9 cellular contexts compared by ENCODE assay signal in the genomic region with DNA sequence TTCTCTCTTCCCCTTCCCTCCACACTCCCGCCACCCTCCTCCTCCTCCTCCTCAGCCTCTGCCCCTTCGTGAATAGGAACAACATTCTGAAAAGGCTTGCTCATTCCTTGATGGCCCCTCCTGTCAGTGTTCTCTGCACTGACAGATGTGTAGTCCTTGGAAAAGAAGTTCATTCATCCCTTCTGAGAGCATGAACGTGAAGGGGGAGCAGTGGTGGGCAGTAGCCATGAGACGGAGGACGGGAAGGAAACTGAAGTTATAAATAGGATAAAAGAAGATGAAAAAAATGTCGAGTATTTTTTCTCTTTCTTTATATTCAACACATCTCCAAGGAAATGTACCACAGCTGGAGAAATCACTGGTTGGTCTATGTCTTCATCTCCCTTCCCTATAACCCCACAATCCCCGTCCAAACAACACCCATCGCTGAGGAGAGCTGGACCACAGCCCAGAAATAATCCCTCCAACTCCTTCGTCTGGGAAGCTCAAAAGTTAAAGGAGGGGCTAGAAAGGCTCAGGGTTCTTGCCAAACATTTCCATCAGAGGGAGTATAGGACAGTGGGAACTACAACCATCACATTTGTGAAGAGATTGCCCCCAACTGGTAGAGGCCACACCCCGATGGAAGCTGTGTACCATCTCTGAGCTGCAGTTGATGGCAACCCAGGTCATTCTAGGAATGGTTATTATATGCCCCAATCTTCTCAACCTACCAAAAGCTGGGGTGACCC. TPM values are rescaled to one million over a fixed set of nuclear protein-coding genes. Genes with fewer than 3 reads are reported as not detected.
DNase-seq lines count a peak whose midpoint lies in the region; ATAC-seq, FAIRE-seq and TF ChIP-seq lines count a peak whose summit lies in the region.
"Had no signal": no experiment of that assay in that cellular context is flagged by ENCODE, and none has a peak within 500 bp of the region (broad histone marks: within the 10 kb centered on the region; RNA-seq: fewer than 3 reads in every experiment).

No MANE protein-coding gene starts in this region.

- H3K4me1 Mint-ChIP-seq in CD14-positive monocyte (peaks cover 53% of the 10 kb centered on the region), HFFc6 (ENCODE audit: low read depth) (peaks cover 10% of the 10 kb centered on the region), mesothelial cell of epicardium (peaks cover 24% of the 10 kb centered on the region)

- no peak for DNase-seq in CD14-positive monocyte (ENCODE audit: low spot score)
- peak; percentile 20 for DNase-seq in HFFc6
- DNase-seq in GM12878 (ENCODE audit: low read depth, low spot score) = no peak
- DNase-seq in mesothelial cell of epicardium (ENCODE audit: low spot score in 2 of 2, unreplicated experiment in 2 of 2) = no peak
- DNase-seq in RKO (ENCODE audit: low spot score) = no peak
- no peak for DNase-seq in NCI-H446 treated with DMSO at 0.1 percent for 48 hours (lab: John Stamatoyannopoulos, UW)

- H2AFZ ChIP-seq in GM12878 (ENCODE audit: control insufficient read depth, low read depth, low read length) = peak overlapping the region; percentile 73

- H3K27ac Mint-ChIP-seq in CD14-positive monocyte (peak overlapping the region; percentile 81 to 95 (median 93)), HFFc6 (no peak overlapping the region), mesothelial cell of epicardium (peak overlapping the region; percentile 63)

- H3K9me3 Mint-ChIP-seq in CD14-positive monocyte = peaks cover 0 to 3% (median 0%) of the 10 kb centered on the region in 7 donors
- no peaks in the 10 kb centered on the region for H3K9me3 Mint-ChIP-seq in HFFc6
- H3K9me3 Mint-ChIP-seq in mesothelial cell of epicardium = no peaks in the 10 kb centered on the region

- H3K79me2 ChIP-seq in GM12878 (ENCODE audit: control insufficient read depth, insufficient read depth, low read length) = no peaks in the 10 kb centered on the region

- TSS peak; percentile 92 for BruUV-seq in GM12878 (replicated peaks; lab: Mats Ljungman, UMichigan)

- H3K4me3 Mint-ChIP-seq in CD14-positive monocyte (peak overlapping the region; percentile 61 to 91), HFFc6 (no peak overlapping the region), mesothelial cell of epicardium (no peak overlapping the region)

- no peaks in the 10 kb centered on the region for H3K36me3 ChIP-seq in GM12878 (ENCODE audit: control insufficient read depth in 2 of 2, insufficient read depth in 2 of 2, low read length in 1 of 2)

- TF ChIP-seq POLR2A in GM12878 (IDR thresholded peaks at IDR 0.05; ENCODE audit: low read depth, low read length) = no peak

- CTCF ChIA-PET in GM12878 (lab: Yijun Ruan, JAX) = interaction anchor here (0.6 to 5.2 kb wide), 41 partner anchors 9 to 397 kb away, joined by 3 to 118 read pairs (median 5); no protein-coding TSS in a partner anchor

- RAD21 ChIA-PET in GM12878 (lab: Charles Lee; ENCODE audit: unreplicated experiment) = interaction anchor here (0.5 to 4.6 kb wide), 35 partner anchors 19 to 386 kb away, joined by 3 to 112 read pairs (median 5); no protein-coding TSS in a partner anchor

- intact Hi-C loops in CD14-positive monocyte (cut with micrococcal nuclease) = loop anchor here in 1 of 2 donors (2.0 to 5.0 kb wide), 2 partner anchors 31 to 33 kb away; a partner anchor contains a TSS
- intact Hi-C loops in GM12878 (cut with micrococcal nuclease; ENCODE audit: unreplicated experiment) = loop anchor here (1.0 to 2.0 kb wide), 6 partner anchors 81 to 277 kb away; no protein-coding TSS in a partner anchor

- peak overlapping the region; percentile 90 for H3K4me2 ChIP-seq in GM12878 (ENCODE audit: control insufficient read depth, insufficient read depth)

- no peaks in the 10 kb centered on the region for H3K27me3 ChIP-seq in GM12878 (replicated peaks in 1 of 2; ENCODE audit: control insufficient read depth in 2 of 2, insufficient read depth in 2 of 2, low read length in 1 of 2)

- no peak for ATAC-seq in GM12878
- no peak for ATAC-seq in HG02981 (IDR thresholded peaks at IDR 0.05; ENCODE audit: unreplicated experiment)
- no peak for ATAC-seq in GM18868 (IDR thresholded peaks at IDR 0.05; ENCODE audit: unreplicated experiment)

- TF ChIP-seq CTCF in CD14-positive monocyte (IDR thresholded peaks at IDR 0.05) = no peak
- peak; percentile 61 for TF ChIP-seq CTCF in HFFc6 (IDR thresholded peaks at IDR 0.05)
- TF ChIP-seq CTCF in GM12878 (IDR thresholded peaks at IDR 0.05 in 2 of 3, conservative IDR thresholded peaks at IDR 0.05 in 1 of 3; ENCODE audit: control insufficient read depth in 2 of 3, extremely low read depth in 1 of 3, insufficient read depth in 1 of 3, low read depth in 3 of 3, low read length in 3 of 3) = peak; percentile 25 to 54 (median 45); a peak in 5 of 6 replicates
- TF ChIP-seq CTCF in mesothelial cell of epicardium (IDR thresholded peaks at IDR 0.05; ENCODE audit: unreplicated experiment) = no peak

- H3K36me3 Mint-ChIP-seq in CD14-positive monocyte (peaks cover 0 to 6% of the 10 kb centered on the region in 2 donors), HFFc6 (ENCODE audit: low read depth) (no peaks in the 10 kb centered on the region), mesothelial cell of epicardium (no peaks in the 10 kb centered on the region)

- peaks cover 47% of the 10 kb centered on the region for H3K4me1 ChIP-seq in GM12878 (ENCODE audit: control insufficient read depth, insufficient read depth, low read length)

- peak overlapping the region; percentile 84 for H3K9ac ChIP-seq in GM12878 (ENCODE audit: control insufficient read depth, insufficient read depth, low read length)

- peak overlapping the region; percentile 69 for H3K4me3 ChIP-seq in GM12878

- TF ChIP-seq EP300 in GM12878 (IDR thresholded peaks at IDR 0.05; ENCODE audit: borderline replicate concordance in 1 of 2, control insufficient read depth in 1 of 2, low read depth in 2 of 2, low read length in 2 of 2) = 0 out of 4 replicates have a peak, but pooled peaks of 1 of the 2 experiments have one; percentile 17

- H3K9me3 ChIP-seq in GM12878 (replicated peaks; ENCODE audit: control insufficient read depth, insufficient read depth, low read length) = no peaks in the 10 kb centered on the region

- in situ Hi-C loops in GM12878 (cut with MboI) = loop anchor here (5.0 kb wide), 1 partner anchor 82 kb away; no protein-coding TSS in a partner anchor

- H4K20me1 ChIP-seq in GM12878 (ENCODE audit: control insufficient read depth, insufficient read depth) = no peaks in the 10 kb centered on the region

- WGBS in GM12878 (ENCODE audit: insufficient coverage, insufficient replicate concordance, low lambda C conversion rate, missing lambda C conversion rate) = 23% methylated on average over 8 of the region's 10 CpGs

- H3K27ac ChIP-seq in GM12878 (ENCODE audit: control insufficient read depth, insufficient read depth) = peak overlapping the region; percentile 100
- H3K27ac ChIP-seq: epithelial cell of prostate had no signal

- POLR2A ChIA-PET in GM12878 (lab: Charles Lee) = interaction anchor here (0.5 to 3.5 kb wide), 8 partner anchors 13 to 265 kb away, joined by 3 to 41 read pairs (median 10); no protein-coding TSS in a partner anchor

- SMC1A ChIA-PET in GM12878 (lab: Charles Lee; ENCODE audit: uncharacterized antibody, unreplicated experiment) = interaction anchor here (0.7 to 5.0 kb wide), 51 partner anchors 10 to 396 kb away, joined by 3 to 186 read pairs (median 5); no protein-coding TSS in a partner anchor

- H3K27me3 Mint-ChIP-seq in CD14-positive monocyte (ENCODE audit: low read depth in 3 of 3) = peaks cover 0 to 17% (median 13%) of the 10 kb centered on the region in 3 donors
- no peaks in the 10 kb centered on the region for H3K27me3 Mint-ChIP-seq in HFFc6 (ENCODE audit: insufficient read depth)
- peaks cover 7% of the 10 kb centered on the region for H3K27me3 Mint-ChIP-seq in mesothelial cell of epicardium (ENCODE audit: low read depth)

- FAIRE-seq in GM12878 (lab: Jason Lieb, UNC) = no peak

- TF ChIP-seq RAD21 in GM12878 (IDR thresholded peaks at IDR 0.05; ENCODE audit: insufficient read depth, low read depth, low read length) = peak; percentile 50

TF ChIP-seq in GM12878, 131 proteins besides CTCF, POLR2A, EP300 and RAD21 (continues in another document):
- TF ChIP-seq HDAC6 (IDR thresholded peaks at IDR 0.05; ENCODE audit: unreplicated experiment) (no peak), CHD1 (IDR thresholded peaks at IDR 0.05; ENCODE audit: low read depth, low read length) (no peak)

RNA-seq across cellular contexts. Expression of a gene that starts 33.5 kb away (rescaled TPM):
- 1 to 10 TPM; 1.6 TPM for polyA plus RNA-seq in CD14-positive monocyte
- 10 to 100 TPM; 55.2 to 78.6 (median 73.2) TPM for total RNA-seq in HFFc6 (2021; fragmentation: NEBNext Ultra II Directional; extraction: Animal tissue kit (Norgen Biotek cat#: 25700))
- total RNA-seq in GM12878 (2013; cell fraction: nucleolus; rRNA removed) = 48.9 and 50.6 TPM in 2 replicates
- 50.9 and 51.8 TPM in 2 replicates for total RNA-seq in GM12878 (2014; rRNA removed)
- 59.9 and 60.2 TPM in 2 replicates for total RNA-seq in GM12878 (2014; rRNA removed; fragmentation: Illumina TruSeq; extraction: Trizol)
- 106 and 112 TPM in 2 replicates for total RNA-seq in GM12878 (2021)
- 52.5 TPM for polyA plus RNA-seq in GM12878 (2011; ENCODE audit: low read depth)
- 59.9 and 66.2 TPM in 2 replicates for polyA plus RNA-seq in GM12878 (2011; rRNA removed)
- polyA plus RNA-seq in GM12878 (2011; cell fraction: cytosol; rRNA removed) = 62.2 and 71.2 TPM in 2 replicates
- 25.2 and 33.5 TPM in 2 replicates for polyA plus RNA-seq in GM12878 (2011; cell fraction: nucleus; rRNA removed)
- 88.4 and 91.7 TPM in 2 replicates for polyA plus RNA-seq in GM12878 (2012)
- polyA plus RNA-seq in GM12878 (2014; fragmentation: Illumina TruSeq; extraction: Trizol) = 112 and 121 TPM in 2 replicates
- 10 to 100 TPM; 12.5 to 21.3 TPM for polyA plus RNA-seq in GM12878 (2014; fragmentation: Nextera tagmentation; extraction: Ambion mirVana)
- polyA plus RNA-seq in GM12878 (2014; rRNA removed) = 60.5 and 64.9 TPM in 2 replicates
- 10 to 100 TPM; 22.6 to 27.2 TPM for polyA plus RNA-seq in GM12878 (2016; fragmentation: Nextera tagmentation; extraction: Ambion mirVana)
- polyA minus RNA-seq in GM12878 (2011; rRNA and poly(A)+ RNA removed) = 87.3 and 88.4 TPM in 2 replicates
- 31.1 and 36.9 TPM in 2 replicates for polyA minus RNA-seq in GM12878 (2011; cell fraction: cytosol; rRNA and poly(A)+ RNA removed)
- polyA minus RNA-seq in GM12878 (2011; cell fraction: nucleus; rRNA and poly(A)+ RNA removed) = 35.8 and 53.5 TPM in 2 replicates
- 29.7 to 30.0 TPM (median 30.0 TPM) in 3 replicates for total RNA-seq in mesothelial cell of epicardium

Comparison
In these comparisons a context has a peak if more than half of its experiments do, and no peak if none do; other contexts are left out.
1. H3K4me3 Mint-ChIP-seq: peak in CD14-positive monocyte (2 of 2); none in HFFc6 (single experiment) and mesothelial cell of epicardium (single experiment).
2. CTCF ChIP-seq: peak in HFFc6 (single experiment) and GM12878 (3 of 3); none in CD14-positive monocyte (single experiment) and mesothelial cell of epicardium (single experiment).